ENCODE assay signal across 8 cellular contexts in genomic region chr5:179621551-179621971, GRCh38. TPM values are rescaled to one million over a fixed set of nuclear protein-coding genes. Genes with fewer than 3 reads are reported as not detected.
DNase-seq lines count a peak whose midpoint lies in the region; ATAC-seq and TF ChIP-seq lines count a peak whose summit lies in the region.

No MANE protein-coding gene starts in this region.

- TSS peak; percentile 45 for BruUV-seq in PC-9 (replicated peaks; lab: Mats Ljungman, UMichigan)

- no peak overlapping the region for H2AFZ ChIP-seq in PC-9
- H2AFZ ChIP-seq in parathyroid adenoma, result no peak overlapping the region

- peaks cover 77% of the 10 kb centered on the region for H3K36me3 ChIP-seq in DOHH2 (ENCODE audit: control insufficient read depth, low read length)
- peaks cover 60% of the 10 kb centered on the region for H3K36me3 ChIP-seq in PC-9 (ENCODE audit: low read depth)
- no peaks in the 10 kb centered on the region for H3K36me3 ChIP-seq in parathyroid adenoma (ENCODE audit: control insufficient read depth, insufficient read depth, low read length)

- H3K9me2 ChIP-seq in DOHH2 (replicated peaks; ENCODE audit: control insufficient read depth, low read length), result no peaks in the 10 kb centered on the region
- H3K9me2 ChIP-seq in PC-9 (ENCODE audit: insufficient read depth), result no peaks in the 10 kb centered on the region

- no peaks in the 10 kb centered on the region for H3K9me3 ChIP-seq in DOHH2 (ENCODE audit: control insufficient read depth, insufficient read depth, low read length)
- no peaks in the 10 kb centered on the region for H3K9me3 ChIP-seq in PC-9 (ENCODE audit: insufficient read depth, low read depth)
- H3K9me3 ChIP-seq in parathyroid adenoma (ENCODE audit: control insufficient read depth, low read length), result no peaks in the 10 kb centered on the region

- CTCF ChIA-PET in PC-9 (lab: Charles Lee), result no interaction called here

- H3K27me3 ChIP-seq in DOHH2 (ENCODE audit: control insufficient read depth, low read length) (no peaks in the 10 kb centered on the region), PC-9 (ENCODE audit: insufficient read depth, low read depth) (no peaks in the 10 kb centered on the region), parathyroid adenoma (ENCODE audit: control insufficient read depth, insufficient read depth, low read length) (no peaks in the 10 kb centered on the region)

- TF ChIP-seq CTCF in DOHH2 (IDR thresholded peaks at IDR 0.05; ENCODE audit: low read depth, low read length, poor library complexity, severe bottlenecking) (no peak), PC-9 (conservative IDR thresholded peaks at IDR 0.05) (0 out of 2 replicates have a peak, but pooled peaks have one; percentile 19), parathyroid adenoma (IDR thresholded peaks at IDR 0.05) (no peak)

- H3K4me2 ChIP-seq in DOHH2 (ENCODE audit: low read length) (peak overlapping the region; percentile 79), PC-9 (peak overlapping the region; percentile 82), parathyroid adenoma (ENCODE audit: low read length) (peak overlapping the region; percentile 71)

- no peak overlapping the region for H3K9ac ChIP-seq in parathyroid adenoma

- peaks cover 53% of the 10 kb centered on the region for H4K20me1 ChIP-seq in DOHH2 (ENCODE audit: control insufficient read depth, insufficient read depth, low read depth, low read length)
- H4K20me1 ChIP-seq in PC-9 (ENCODE audit: insufficient read depth), result peaks cover 61% of the 10 kb centered on the region

- peaks cover 60% of the 10 kb centered on the region for H3F3A ChIP-seq in DOHH2 (ENCODE audit: control insufficient read depth, insufficient read depth)
- H3F3A ChIP-seq in PC-9 (ENCODE audit: insufficient read depth, low read depth), result peaks cover 72% of the 10 kb centered on the region

- ATAC-seq in GM19467 (IDR thresholded peaks at IDR 0.05; ENCODE audit: unreplicated experiment) (no peak), GM19397 (IDR thresholded peaks at IDR 0.05; ENCODE audit: unreplicated experiment) (no peak)

- POLR2A ChIA-PET in PC-9 (lab: Charles Lee; ENCODE audit: unreplicated experiment), result interaction anchor here (0.5 to 0.6 kb wide), 3 partner anchors 64 to 128 kb away, joined by 3 to 6 read pairs (median 3); no protein-coding TSS in a partner anchor

- DNase-seq in PC-9 (no peak), erythroblast (lab: John Stamatoyannopoulos, UW) (peak; percentile 54 to 65), Ammon's horn (ENCODE audit: low spot score) (no peak), NCI-H446 treated with DMSO at 0.1 percent for 48 hours (lab: John Stamatoyannopoulos, UW) (no peak)

- peaks cover 39% of the 10 kb centered on the region for H3K4me1 ChIP-seq in DOHH2 (ENCODE audit: control insufficient read depth, low read length)
- H3K4me1 ChIP-seq in PC-9 (replicated peaks; ENCODE audit: insufficient read depth), result peaks cover 36% of the 10 kb centered on the region
- H3K4me1 ChIP-seq in parathyroid adenoma, result peaks cover 26% of the 10 kb centered on the region

- intact Hi-C loops in PC-9 (cut with micrococcal nuclease; ENCODE audit: unreplicated experiment), result loop anchor here (5.0 to 10.0 kb wide), 3 partner anchors 64 to 176 kb away; partner anchors contain the start of gene MAML1

- peak overlapping the region; percentile 90 for H3K4me3 ChIP-seq in DOHH2 (ENCODE audit: low read length)
- H3K4me3 ChIP-seq in PC-9, result peak overlapping the region; percentile 95
- H3K4me3 ChIP-seq in parathyroid adenoma (ENCODE audit: low read depth, low read length), result peak overlapping the region; percentile 99

- H3K79me2 ChIP-seq in DOHH2 (ENCODE audit: control insufficient read depth, low read length) (peaks cover 79% of the 10 kb centered on the region), PC-9 (ENCODE audit: low read depth) (peaks cover 77% of the 10 kb centered on the region), parathyroid adenoma (peaks cover 28% of the 10 kb centered on the region)

- TF ChIP-seq POLR2A in erythroblast (IDR thresholded peaks at IDR 0.05; ENCODE audit: low read length), result no peak

- H3K27ac ChIP-seq in DOHH2 (ENCODE audit: low read depth, low read length) (peak overlapping the region; percentile 40; the same call in 1 of the 2 replicates), PC-9 (no peak overlapping the region), parathyroid adenoma (peak overlapping the region; percentile 73)

RNA-seq across cellular contexts. Expression of gene HNRNPH1, which starts 1.9 kb away (rescaled TPM):
- total RNA-seq in PC-9 (2021), result 626 and 723 TPM in 2 replicates

RNA-seq across cellular contexts. Expression of gene CBY3, which starts 59.3 kb away (rescaled TPM):
- not detected in 2 replicates for total RNA-seq in PC-9 (2021)

Comparison
In these comparisons a context has a peak if more than half of its experiments do, and no peak if none do; other contexts are left out.
1. DNase-seq: peak in erythroblast (2 of 2); none in PC-9 (0 of 2), Ammon's horn (single experiment) and NCI-H446 treated with DMSO at 0.1 percent for 48 hours (single experiment).
2. Peak in every context shown above with its lines, with median percentiles within 50 percentile points of each other: H3K4me2 ChIP-seq and H3K4me3 ChIP-seq.